Comparison of ENCODE assay signal across 8 cellular contexts in genomic region chr7:6385110-6385792, GRCh38. TPM values are rescaled to one million over a fixed set of nuclear protein-coding genes. Genes with fewer than 3 reads are reported as not detected.
DNase-seq lines count a peak whose midpoint lies in the region; ATAC-seq and TF ChIP-seq lines count a peak whose summit lies in the region.

No MANE protein-coding gene starts in this region.

- H3K27me3 ChIP-seq in A673 (replicated peaks; ENCODE audit: insufficient read depth, low read depth, low read length, poor library complexity) (no peaks in the 10 kb centered on the region), suprapubic skin (no peaks in the 10 kb centered on the region)

- H3K4me3 ChIP-seq in A673 (ENCODE audit: low read depth, low read length, poor library complexity, severe bottlenecking) (no peak overlapping the region), astrocyte of the spinal cord (ENCODE audit: low read depth, low read length) (no peak overlapping the region), suprapubic skin (no peak overlapping the region)

- peak; percentile 79 for ATAC-seq in left colon
- no peak for ATAC-seq in GM21381 (IDR thresholded peaks at IDR 0.05; ENCODE audit: unreplicated experiment)
- ATAC-seq in GM18498 (IDR thresholded peaks at IDR 0.05; ENCODE audit: unreplicated experiment): no peak

- H3K36me3 ChIP-seq in A673 (ENCODE audit: insufficient read depth, low read length, poor library complexity, severe bottlenecking) (peaks cover 19% of the 10 kb centered on the region), suprapubic skin (peaks cover 21% of the 10 kb centered on the region)

- BruUV-seq in A673 (replicated peaks; lab: Mats Ljungman, UMichigan): TSS peak; percentile 3

- WGBS in suprapubic skin: 29% methylated on average over 6 of the region's 6 CpGs

- TF ChIP-seq CTCF in A673 (conservative IDR thresholded peaks at IDR 0.05; ENCODE audit: low read depth, low read length) (no peak), astrocyte of the spinal cord (IDR thresholded peaks at IDR 0.05; ENCODE audit: low read depth, low read length) (no peak), suprapubic skin (IDR thresholded peaks at IDR 0.05) (no peak)

- TF ChIP-seq POLR2A in suprapubic skin (IDR thresholded peaks at IDR 0.05): no peak

- H3K27ac ChIP-seq in A673 (ENCODE audit: low read depth, low read length, poor library complexity, severe bottlenecking) (peak overlapping the region; percentile 63), suprapubic skin (peak overlapping the region; percentile 69)

- intact Hi-C loops in A673 (cut with micrococcal nuclease; ENCODE audit: unreplicated experiment) (no loop called here), left colon (cut with DNase I, micrococcal nuclease) (no loop called here)

- no peak for TF ChIP-seq EP300 in suprapubic skin (IDR thresholded peaks at IDR 0.05)

- in situ Hi-C loops in astrocyte of the spinal cord (cut with HindIII; ENCODE audit: low sequenced_read_pairs): no loop called here

- H3K4me1 ChIP-seq in A673 (ENCODE audit: insufficient read depth, low read length, poor library complexity, severe bottlenecking) (peaks cover 42% of the 10 kb centered on the region), suprapubic skin (peaks cover 74% of the 10 kb centered on the region)

- H3K9me3 ChIP-seq in A673 (ENCODE audit: low read depth, low read length, poor library complexity, severe bottlenecking) (no peaks in the 10 kb centered on the region), suprapubic skin (no peaks in the 10 kb centered on the region)

- CTCF ChIA-PET in A673 (lab: Charles Lee): interaction anchor here (0.7 kb wide), 1 partner anchor 169 kb away, joined by 3 read pairs; no protein-coding TSS in a partner anchor

- POLR2A ChIA-PET in A673 (lab: Charles Lee; ENCODE audit: low non-redundant PET): no interaction called here

- peak; percentile 89 for DNase-seq in A673 (ENCODE audit: low spot score)
- peak; percentile 90 for DNase-seq in HT-29 (ENCODE audit: low spot score)
- DNase-seq in astrocyte of the spinal cord (ENCODE audit: low read depth, low spot score): peak; percentile 94
- DNase-seq in left colon: no peak
- DNase-seq in suprapubic skin (ENCODE audit: low spot score in 2 of 2): no peak
- DNase-seq in activated T-cell treated with anti-CD3 and anti-CD28 coated beads for 4 hours: no peak

RNA-seq across cellular contexts. Expression of gene RAC1, which starts 10.9 kb away (rescaled TPM):
- total RNA-seq in A673 (2021): 295 and 296 TPM in 2 replicates
- total RNA-seq in HT-29 (2014; rRNA removed; shearing (Covaris generic)): 108 and 119 TPM in 2 replicates
- 100 to 1,000 TPM; 422 to 431 TPM for total RNA-seq in left colon
- total RNA-seq in suprapubic skin: 100 to 1,000 TPM; 217 to 293 (median 253) TPM

RNA-seq across cellular contexts. Expression of gene FAM220A, which starts 36.5 kb away (rescaled TPM):
- total RNA-seq in A673 (2021): 18.5 and 23.4 TPM in 2 replicates
- 6.1 and 8.7 TPM in 2 replicates for total RNA-seq in HT-29 (2014; rRNA removed; shearing (Covaris generic))
- 10 to 100 TPM in 1 of 2 donors, 1 to 10 TPM in 1; 8.2 to 10.1 TPM for total RNA-seq in left colon
- 10 to 100 TPM; 10.4 to 20.4 (median 13.6) TPM for total RNA-seq in suprapubic skin

Comparison
In these comparisons a context has a peak if more than half of its experiments do, and no peak if none do; other contexts are left out.
1. DNase-seq: peak in A673 (single experiment), HT-29 (single experiment) and astrocyte of the spinal cord (single experiment); none in left colon (0 of 2), suprapubic skin (0 of 2) and activated T-cell treated with anti-CD3 and anti-CD28 coated beads for 4 hours (single experiment).